ENCODE assay signal across 29 cellular contexts in genomic region chr3:46887980-46888494, GRCh38. TPM values are rescaled to one million over a fixed set of nuclear protein-coding genes. Genes with fewer than 3 reads are reported as not detected.
"Had no signal": no experiment of that assay in that cellular context is flagged by ENCODE, and none has a peak within 500 bp of the region (broad histone marks: within the 10 kb centered on the region; RNA-seq: fewer than 3 reads in every experiment).

No MANE protein-coding gene starts in this region.

- H3K27me3 ChIP-seq: ascending aorta, pancreas had no signal

- H3K36me3 Mint-ChIP-seq: activated naive CD8-positive, alpha-beta T cell; natural killer cell treated with Interleukin-12 subunit alpha and Interleukin-12 subunit beta and Interleukin-15 and Interleukin-18, amount 100 ng/mL, for 72 hours had no signal

- H3K4me3 Mint-ChIP-seq: activated B cell treated with CpG ODN at 0.5 μM for 24 hours; activated CD4-positive, alpha-beta T cell treated with anti-CD3 and anti-CD28 coated beads for 36 hours; activated naive CD8-positive, alpha-beta T cell; activated T-cell treated with anti-CD3 and anti-CD28 coated beads, Interleukin-2, amount 50 U/mL, for 24 hours; activated T-helper 17 cell treated with anti-CD3 and anti-CD28 coated beads, Interleukin-2, amount 50 U/mL, for 72 hours; natural killer cell treated with Interleukin-12 subunit alpha and Interleukin-12 subunit beta and Interleukin-15 and Interleukin-18, amount 100 ng/mL, for 72 hours had no signal

- H3K9me3 ChIP-seq: adrenal gland, ascending aorta, esophagus muscularis mucosa, pancreas, psoas muscle, right atrium auricular region, thoracic aorta, upper lobe of left lung had no signal

- H3K4me1 ChIP-seq: psoas muscle had no signal

- H3K9me3 Mint-ChIP-seq: activated B cell treated with CpG ODN at 0.5 μM for 24 hours; activated T-cell treated with anti-CD3 and anti-CD28 coated beads, Interleukin-2, amount 50 U/mL, for 24 hours; activated T-helper 17 cell treated with anti-CD3 and anti-CD28 coated beads, Interleukin-2, amount 50 U/mL, for 72 hours; natural killer cell treated with Interleukin-12 subunit alpha and Interleukin-12 subunit beta and Interleukin-15 and Interleukin-18, amount 100 ng/mL, for 72 hours had no signal

- H3K27ac ChIP-seq: ascending aorta, brain microvascular endothelial cell, esophagus muscularis mucosa, pancreas, psoas muscle, right atrium auricular region, thoracic aorta had no signal

- H3K27ac Mint-ChIP-seq: activated B cell treated with CpG ODN at 0.5 μM for 24 hours; activated CD4-positive, alpha-beta T cell treated with anti-CD3 and anti-CD28 coated beads for 36 hours; activated naive CD8-positive, alpha-beta T cell; activated T-cell treated with anti-CD3 and anti-CD28 coated beads, Interleukin-2, amount 50 U/mL, for 24 hours; activated T-helper 17 cell treated with anti-CD3 and anti-CD28 coated beads, Interleukin-2, amount 50 U/mL, for 72 hours; natural killer cell treated with Interleukin-12 subunit alpha and Interleukin-12 subunit beta and Interleukin-15 and Interleukin-18, amount 100 ng/mL, for 72 hours had no signal

- H3K4me1 Mint-ChIP-seq: activated T-helper 17 cell treated with anti-CD3 and anti-CD28 coated beads, Interleukin-2, amount 50 U/mL, for 72 hours had no signal

- H3K36me3 ChIP-seq: adrenal gland, ascending aorta, brain microvascular endothelial cell, esophagus muscularis mucosa, pancreas, right atrium auricular region, thoracic aorta, upper lobe of left lung had no signal

- DNase-seq: activated B cell treated with CpG ODN at 0.5 μM for 24 hours; activated CD4-positive, alpha-beta T cell treated with anti-CD3 and anti-CD28 coated beads for 36 hours; activated CD4-positive, alpha-beta T cell treated with anti-CD3 and anti-CD28 coated beads, Interleukin-2, amount 50 U/mL, for 4 hours; activated CD8-positive, alpha-beta memory T cell treated with anti-CD3 and anti-CD28 coated beads for 24 hours; activated CD8-positive, alpha-beta memory T cell treated with anti-CD3 and anti-CD28 coated beads, Interleukin-2, amount 50 U/mL, for 4 hours; activated T-cell treated with anti-CD3 and anti-CD28 coated beads, Interleukin-2, amount 50 U/mL, for 24 hours; adrenal gland; brain microvascular endothelial cell; central memory CD4-positive, alpha-beta T cell; dermis blood vessel endothelial cell; effector memory CD4-positive, alpha-beta T cell; glutamatergic neuron; hippocampal formation; left cardiac atrium; stimulated activated CD4-positive, alpha-beta T cell treated with anti-CD3 and anti-CD28 coated beads, Interleukin-4, amount 100 ng/mL, for 24 hours; stimulated activated naive CD4-positive, alpha-beta T cell treated with Interleukin-2 at 50 U/mL for 16 hours; T1000 had no signal

- ATAC-seq: activated CD4-positive, alpha-beta T cell treated with anti-CD3 and anti-CD28 coated beads for 36 hours; activated T-helper 17 cell treated with anti-CD3 and anti-CD28 coated beads, Interleukin-2, amount 50 U/mL, for 72 hours; left cardiac atrium; natural killer cell treated with Interleukin-12 subunit alpha and Interleukin-12 subunit beta and Interleukin-15 and Interleukin-18, amount 100 ng/mL, for 72 hours; pancreas; psoas muscle had no signal

- H3K4me3 ChIP-seq: adrenal gland, ascending aorta, esophagus muscularis mucosa, pancreas, psoas muscle, right atrium auricular region, thoracic aorta, upper lobe of left lung had no signal

RNA-seq across cellular contexts. Expression of gene PTH1R, which starts 10.5 kb away (rescaled TPM):
- total RNA-seq: activated B cell treated with CpG ODN at 0.5 μM for 24 hours; activated CD4-positive, alpha-beta T cell treated with anti-CD3 and anti-CD28 coated beads for 36 hours; activated T-helper 17 cell treated with anti-CD3 and anti-CD28 coated beads, Interleukin-2, amount 50 U/mL, for 72 hours; natural killer cell treated with Interleukin-12 subunit alpha and Interleukin-12 subunit beta and Interleukin-15 and Interleukin-18, amount 100 ng/mL, for 72 hours had no signal

RNA-seq across cellular contexts. Expression of gene MYL3, which starts 24.8 kb away (rescaled TPM):
- total RNA-seq: activated B cell treated with CpG ODN at 0.5 μM for 24 hours; activated CD4-positive, alpha-beta T cell treated with anti-CD3 and anti-CD28 coated beads for 36 hours; activated T-helper 17 cell treated with anti-CD3 and anti-CD28 coated beads, Interleukin-2, amount 50 U/mL, for 72 hours; dermis blood vessel endothelial cell; endothelial cell of umbilical vein; frontal cortex; natural killer cell treated with Interleukin-12 subunit alpha and Interleukin-12 subunit beta and Interleukin-15 and Interleukin-18, amount 100 ng/mL, for 72 hours had no signal
- polyA plus RNA-seq: endothelial cell of umbilical vein had no signal
